Comparison of ENCODE assay signal across 8 cellular contexts in genomic region chr6:1608976-1609661, GRCh38. TPM values are rescaled to one million over a fixed set of nuclear protein-coding genes. Genes with fewer than 3 reads are reported as not detected.
A peak's percentile ranks its signal among the peaks of the same experiment; 100 is the strongest.
DNase-seq lines count a peak whose midpoint lies in the region; ATAC-seq and TF ChIP-seq lines count a peak whose summit lies in the region.

No MANE protein-coding gene starts in this region.

- H3K4me2 ChIP-seq in trophoblast cell (ENCODE audit: low read length) (peak overlapping the region; percentile 99), Karpas-422 (ENCODE audit: low read depth, low read length, poor library complexity, severe bottlenecking) (no peak overlapping the region)

- no peak overlapping the region for H4K8ac ChIP-seq in trophoblast cell (ENCODE audit: low read depth, low read length)

- no peak overlapping the region for H2AK5ac ChIP-seq in trophoblast cell (ENCODE audit: low read length)

- H4K12ac ChIP-seq in trophoblast cell (ENCODE audit: low read depth, low read length): no peak overlapping the region

- H2AFZ ChIP-seq in trophoblast cell (ENCODE audit: insufficient read depth, low read length, poor library complexity) (peak overlapping the region; percentile 25), Karpas-422 (ENCODE audit: low read length) (no peak overlapping the region)

- no peak for TF ChIP-seq EP300 in esophagus muscularis mucosa (IDR thresholded peaks at IDR 0.05)

- no peaks in the 10 kb centered on the region for H3K9me2 ChIP-seq in Karpas-422 (replicated peaks; ENCODE audit: insufficient read depth, low read length)

- intact Hi-C loops in Right ventricle myocardium superior (cut with DNase I) (loop anchor here (5.0 kb wide), 1 partner anchor 1023 kb away; no protein-coding TSS in a partner anchor), esophagus muscularis mucosa (cut with DNase I) (loop anchor here (5.0 kb wide), 1 partner anchor 1083 kb away; no protein-coding TSS in a partner anchor)

- H3K79me2 ChIP-seq in trophoblast cell (ENCODE audit: control insufficient read depth, insufficient read depth, low read length, poor library complexity): no peaks in the 10 kb centered on the region
- H3K79me2 ChIP-seq in Karpas-422 (ENCODE audit: low read length): no peaks in the 10 kb centered on the region

- H3K9me3 ChIP-seq in cardiac muscle cell (ENCODE audit: low read depth) (no peaks in the 10 kb centered on the region), SK-N-MC (ENCODE audit: low read depth, low read length) (no peaks in the 10 kb centered on the region), esophagus muscularis mucosa (no peaks in the 10 kb centered on the region), trophoblast cell (ENCODE audit: insufficient read depth, low read depth, low read length) (peaks cover 1% of the 10 kb centered on the region), Karpas-422 (ENCODE audit: low read length) (no peaks in the 10 kb centered on the region)

- H3K4me3 ChIP-seq in cardiac muscle cell (peak overlapping the region; percentile 51), SK-N-MC (peak overlapping the region; percentile 85), esophagus muscularis mucosa (peak overlapping the region; percentile 67 to 88 (median 76)), trophoblast cell (ENCODE audit: low read depth, low read length) (peak overlapping the region; percentile 65), Karpas-422 (ENCODE audit: low read length) (no peak overlapping the region)

- no peaks in the 10 kb centered on the region for H3K79me1 ChIP-seq in trophoblast cell (ENCODE audit: low read length)

- no peak overlapping the region for H3K27ac ChIP-seq in cardiac muscle cell
- H3K27ac ChIP-seq in SK-N-MC: no peak overlapping the region
- peak overlapping the region; percentile 90 to 98 (median 96) for H3K27ac ChIP-seq in esophagus muscularis mucosa (replicated peaks in 1 of 4)
- H3K27ac ChIP-seq in trophoblast cell (ENCODE audit: low read depth, low read length): no peak overlapping the region
- H3K27ac ChIP-seq in Karpas-422 (ENCODE audit: low read length): no peak overlapping the region

- no peak overlapping the region for H2BK5ac ChIP-seq in trophoblast cell (ENCODE audit: low read depth, low read length, poor library complexity)

- TF ChIP-seq CTCF in cardiac muscle cell (IDR thresholded peaks at IDR 0.05; ENCODE audit: low read depth, low read length) (no peak), esophagus muscularis mucosa (IDR thresholded peaks at IDR 0.05) (no peak)

- 0% methylated on average over 31 of the region's 70 CpGs for WGBS in esophagus muscularis mucosa
- no CpG with 5 or more reads among the region's 70 CpGs for WGBS in trophoblast cell (ENCODE audit: extremely low coverage, insufficient coverage, insufficient read length)

- no peaks in the 10 kb centered on the region for H3K36me3 ChIP-seq in cardiac muscle cell
- H3K36me3 ChIP-seq in SK-N-MC (ENCODE audit: insufficient read depth, low read length): no peaks in the 10 kb centered on the region
- H3K36me3 ChIP-seq in esophagus muscularis mucosa: no peaks in the 10 kb centered on the region
- H3K36me3 ChIP-seq in trophoblast cell (ENCODE audit: control insufficient read depth in 1 of 2, insufficient read depth in 2 of 2, low read length in 2 of 2): no peaks in the 10 kb centered on the region
- H3K36me3 ChIP-seq in Karpas-422 (ENCODE audit: insufficient read depth, low read length): no peaks in the 10 kb centered on the region

- peak; percentile 45 to 56 for DNase-seq in cardiac muscle cell (ENCODE audit: low read depth in 1 of 2, low spot score in 1 of 2)
- no peak for DNase-seq in Right ventricle myocardium superior
- DNase-seq in SK-N-MC (ENCODE audit: low read depth, low spot score): no peak
- no peak for DNase-seq in esophagus muscularis mucosa (ENCODE audit: extremely low spot score)
- DNase-seq in trophoblast cell: peak in 1 of 2 donors; percentile 23
- DNase-seq in Karpas-422: no peak
- DNase-seq in stimulated activated CD4-positive, alpha-beta T cell treated with anti-CD3 and anti-CD28 coated beads, Interleukin-2, amount 100 ng/mL, for 48 hours: no peak

- H2BK12ac ChIP-seq in trophoblast cell (ENCODE audit: low read length): no peak overlapping the region

- H3K27me3 ChIP-seq in cardiac muscle cell (peaks cover 91% of the 10 kb centered on the region), esophagus muscularis mucosa (peaks cover 11 to 84% (median 43%) of the 10 kb centered on the region in 4 donors), trophoblast cell (ENCODE audit: insufficient read depth, low read length) (peaks cover 82% of the 10 kb centered on the region), Karpas-422 (ENCODE audit: low read length) (no peaks in the 10 kb centered on the region)

- no peak overlapping the region for H3K9ac ChIP-seq in SK-N-MC (ENCODE audit: insufficient read length)
- no peak overlapping the region for H3K9ac ChIP-seq in trophoblast cell (ENCODE audit: low read length)
- no peak overlapping the region for H3K9ac ChIP-seq in Karpas-422 (ENCODE audit: low read length)

- no peak overlapping the region for H3K23ac ChIP-seq in trophoblast cell (ENCODE audit: low read length)

- no peaks in the 10 kb centered on the region for H4K20me1 ChIP-seq in Karpas-422 (ENCODE audit: insufficient read depth, low read depth, low read length)

- H2BK120ac ChIP-seq in trophoblast cell (ENCODE audit: insufficient read depth, low read length, poor library complexity): no peak overlapping the region

- no peak overlapping the region for H3K18ac ChIP-seq in trophoblast cell (ENCODE audit: low read length)

- no peak for TF ChIP-seq POLR2A in esophagus muscularis mucosa (IDR thresholded peaks at IDR 0.05; ENCODE audit: low read depth)

- no peak for ATAC-seq in Right ventricle myocardium superior (ENCODE audit: poor library complexity)
- ATAC-seq in HG03378 (IDR thresholded peaks at IDR 0.05; ENCODE audit: unreplicated experiment): no peak

- H3K4me1 ChIP-seq in cardiac muscle cell (ENCODE audit: low read depth) (peaks cover 16% of the 10 kb centered on the region), esophagus muscularis mucosa (peaks cover 23 to 74% (median 65%) of the 10 kb centered on the region in 4 donors), trophoblast cell (ENCODE audit: control insufficient read depth in 1 of 2, insufficient read depth in 2 of 2, low read length in 2 of 2) (peaks cover 30 to 34% of the 10 kb centered on the region in 2 experiments), Karpas-422 (ENCODE audit: low read length) (peaks cover 2% of the 10 kb centered on the region; the same call in 1 of the 2 replicates)

- no peak overlapping the region for H3K4ac ChIP-seq in trophoblast cell (ENCODE audit: low read depth, low read length)

- H4K91ac ChIP-seq in trophoblast cell (ENCODE audit: low read depth, low read length): no peak overlapping the region

- no peak overlapping the region for H3K14ac ChIP-seq in trophoblast cell (ENCODE audit: low read length)

RNA-seq across cellular contexts. Expression of gene FOXC1, which starts 0.6 kb away (rescaled TPM):
- 3.4 and 6.2 TPM in 2 replicates for total RNA-seq in cardiac muscle cell
- 1.8 and 2.5 TPM in 2 replicates for polyA plus RNA-seq in cardiac muscle cell
- total RNA-seq in Right ventricle myocardium superior: 3.5 TPM
- total RNA-seq in esophagus muscularis mucosa: 10 to 100 TPM in 3 of 4 donors, 1 to 10 TPM in 1; 8.7 to 19.7 (median 16.8) TPM
- polyA plus RNA-seq in trophoblast cell (2013): 0.46 and 0.59 TPM in 2 replicates
- total RNA-seq in Karpas-422 (2014; rRNA removed; shearing (Covaris generic); ENCODE audit: low replicate concordance): not detected in 2 replicates

Comparison
In these comparisons a context has a peak if more than half of its experiments do, and no peak if none do; other contexts are left out.
1. DNase-seq: peak in cardiac muscle cell (2 of 2); none in Right ventricle myocardium superior (single experiment), SK-N-MC (single experiment), esophagus muscularis mucosa (single experiment), Karpas-422 (single experiment) and stimulated activated CD4-positive, alpha-beta T cell treated with anti-CD3 and anti-CD28 coated beads, Interleukin-2, amount 100 ng/mL, for 48 hours (0 of 2).
2. H3K27ac ChIP-seq: peak in esophagus muscularis mucosa (4 of 4); none in cardiac muscle cell (single experiment), SK-N-MC (single experiment), trophoblast cell (single experiment) and Karpas-422 (single experiment).